In the genomic region with DNA sequence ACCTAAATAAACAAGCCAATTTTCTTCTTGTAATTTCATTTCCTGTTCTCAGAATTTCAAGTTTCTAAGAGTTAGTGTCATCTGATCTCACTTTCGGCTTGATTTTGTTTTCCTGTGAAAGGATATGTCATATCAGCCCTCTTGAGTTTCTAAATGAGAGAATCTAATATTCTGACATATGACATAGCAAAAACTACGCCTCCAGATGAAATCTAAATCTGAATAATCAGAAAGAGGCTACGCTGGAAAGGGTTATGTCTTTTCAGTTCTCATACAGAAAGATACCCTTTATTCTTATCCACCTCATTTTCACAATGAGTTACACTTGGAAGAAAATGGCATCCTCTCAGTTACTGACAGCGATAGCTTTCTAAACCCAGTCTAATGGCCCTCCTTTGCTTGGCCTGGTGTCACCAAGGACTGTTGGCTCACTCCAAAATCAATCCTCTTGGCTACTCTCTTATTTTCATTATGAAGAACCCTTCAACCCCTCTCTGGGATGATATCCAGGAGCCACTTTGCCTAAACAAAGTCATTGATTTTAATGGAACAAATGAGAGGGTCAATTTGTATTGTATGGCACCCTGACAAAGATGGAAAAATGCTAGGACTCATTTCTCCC, we compare ENCODE assay signal across 9 cellular contexts.
DNase-seq lines count a peak whose midpoint lies in the region; ATAC-seq, FAIRE-seq and TF ChIP-seq lines count a peak whose summit lies in the region.
"Had no signal": no experiment of that assay in that cellular context is flagged by ENCODE, and none has a peak within 500 bp of the region (broad histone marks: within the 10 kb centered on the region; RNA-seq: fewer than 3 reads in every experiment).

No MANE protein-coding gene starts in this region.

- H3K79me2 ChIP-seq in trophoblast cell (ENCODE audit: control insufficient read depth, insufficient read depth, low read length, poor library complexity), result no peaks in the 10 kb centered on the region

- no peak overlapping the region for H3K14ac ChIP-seq in trophoblast cell (ENCODE audit: low read length)

- H3K36me3 ChIP-seq in trophoblast cell (ENCODE audit: control insufficient read depth in 1 of 2, insufficient read depth in 2 of 2, low read length in 2 of 2), result no peaks in the 10 kb centered on the region

- H2BK12ac ChIP-seq in trophoblast cell (ENCODE audit: low read length), result no peak overlapping the region

- H3K18ac ChIP-seq in trophoblast cell (ENCODE audit: low read length), result no peak overlapping the region

- no peak overlapping the region for H2AFZ ChIP-seq in trophoblast cell (ENCODE audit: insufficient read depth, low read length, poor library complexity)

- WGBS in trophoblast cell (ENCODE audit: extremely low coverage, insufficient coverage, insufficient read length), result no CpG with 5 or more reads among the region's 4 CpGs

- POLR2A ChIA-PET in CD4-positive, alpha-beta T cell (lab: Charles Lee), result no interaction called here

- H3K9me3 ChIP-seq in CD4-positive, alpha-beta T cell (ENCODE audit: control insufficient read depth, low read length), result no peaks in the 10 kb centered on the region
- no peaks in the 10 kb centered on the region for H3K9me3 ChIP-seq in trophoblast cell (ENCODE audit: insufficient read depth, low read depth, low read length)

- H3K4me2 ChIP-seq in trophoblast cell (ENCODE audit: low read length), result no peak overlapping the region

- FAIRE-seq in urothelium cell line (lab: Jason Lieb, UNC), result no peak

- no peaks in the 10 kb centered on the region for H3K27me3 ChIP-seq in CD4-positive, alpha-beta T cell (ENCODE audit: control insufficient read depth, insufficient read depth, low read length)
- no peaks in the 10 kb centered on the region for H3K27me3 ChIP-seq in trophoblast cell (ENCODE audit: insufficient read depth, low read length)

- H2BK5ac ChIP-seq in trophoblast cell (ENCODE audit: low read depth, low read length, poor library complexity), result no peak overlapping the region

- no peak for TF ChIP-seq CTCF in CD4-positive, alpha-beta T cell (IDR thresholded peaks at IDR 0.05)

- H3K4ac ChIP-seq in trophoblast cell (ENCODE audit: low read depth, low read length), result no peak overlapping the region

- H3K4me3 Mint-ChIP-seq in CD4-positive, alpha-beta T cell, result no peak overlapping the region

- peaks cover 47% of the 10 kb centered on the region for H3K4me1 Mint-ChIP-seq in CD4-positive, alpha-beta T cell (ENCODE audit: low read depth)

- ATAC-seq in CD4-positive, alpha-beta T cell (ENCODE audit: poor library complexity), result no peak
- ATAC-seq in GM19035 (IDR thresholded peaks at IDR 0.05; ENCODE audit: unreplicated experiment), result peak; percentile 77
- peak; percentile 83 for ATAC-seq in HG02938 (IDR thresholded peaks at IDR 0.05; ENCODE audit: unreplicated experiment)

- no peaks in the 10 kb centered on the region for H3K27me3 Mint-ChIP-seq in CD4-positive, alpha-beta T cell

- H3K27ac Mint-ChIP-seq in CD4-positive, alpha-beta T cell, result peak overlapping the region; percentile 24

- no peaks in the 10 kb centered on the region for H3K4me1 ChIP-seq in trophoblast cell (ENCODE audit: control insufficient read depth in 1 of 2, insufficient read depth in 2 of 2, low read length in 2 of 2)

- no peaks in the 10 kb centered on the region for H3K36me3 Mint-ChIP-seq in CD4-positive, alpha-beta T cell (ENCODE audit: low read depth)

- DNase-seq in CD4-positive, alpha-beta T cell, result no peak
- DNase-seq in NCI-H345 treated with DMSO at 0.1 percent for 48 hours (lab: John Stamatoyannopoulos, UW; ENCODE audit: unreplicated experiment), result peak; percentile 24
- DNase-seq in trophoblast cell, result no peak
- DNase-seq in urothelium cell line (ENCODE audit: low spot score), result no peak
- DNase-seq in hypothalamus (lab: John Stamatoyannopoulos, UW), result no peak
- DNase-seq in stimulated activated CD4-positive, alpha-beta T cell treated with anti-CD3 and anti-CD28 coated beads, Interleukin-1b, Interleukin-23, amount 100 ng/mL, for 48 hours, result no peak
- DNase-seq: NK-92 treated with Interleukin-12 subunit alpha and Interleukin-12 subunit beta, amount 100 ng/mL, for 24 hours had no signal

- no peak overlapping the region for H3K4me3 ChIP-seq in trophoblast cell (ENCODE audit: low read depth, low read length)

- intact Hi-C loops in CD4-positive, alpha-beta T cell (cut with DNase I, micrococcal nuclease), result no loop called here

- no peak overlapping the region for H3K27ac ChIP-seq in CD4-positive, alpha-beta T cell (ENCODE audit: low read depth, low read length)
- no peak overlapping the region for H3K27ac ChIP-seq in trophoblast cell (ENCODE audit: low read depth, low read length)

- H3K79me1 ChIP-seq in trophoblast cell (ENCODE audit: low read length), result no peaks in the 10 kb centered on the region

- no peak overlapping the region for H4K12ac ChIP-seq in trophoblast cell (ENCODE audit: low read depth, low read length)

- H2AK5ac ChIP-seq in trophoblast cell (ENCODE audit: low read length), result no peak overlapping the region

- CTCF ChIA-PET in CD4-positive, alpha-beta T cell (lab: Charles Lee), result no interaction called here

- no peak overlapping the region for H2BK120ac ChIP-seq in trophoblast cell (ENCODE audit: insufficient read depth, low read length, poor library complexity)

- H4K91ac ChIP-seq in trophoblast cell (ENCODE audit: low read depth, low read length), result no peak overlapping the region

- no peak overlapping the region for H3K9ac ChIP-seq in trophoblast cell (ENCODE audit: low read length)

- no peaks in the 10 kb centered on the region for H3K9me3 Mint-ChIP-seq in CD4-positive, alpha-beta T cell

- H4K8ac ChIP-seq in trophoblast cell (ENCODE audit: low read depth, low read length), result no peak overlapping the region

- H3K23ac ChIP-seq in trophoblast cell (ENCODE audit: low read length), result no peak overlapping the region
